In genomic region chrX:40096395-40097091, GRCh38 we compare ENCODE assay signal across 8 cellular contexts. TPM values are rescaled to one million over a fixed set of nuclear protein-coding genes. Genes with fewer than 3 reads are reported as not detected.
DNase-seq lines count a peak whose midpoint lies in the region; ATAC-seq, FAIRE-seq and TF ChIP-seq lines count a peak whose summit lies in the region.

No MANE protein-coding gene starts in this region.

- BruUV-seq in endothelial cell of umbilical vein (replicated peaks; lab: Mats Ljungman, UMichigan): no TSS peak

- no peak for TF ChIP-seq EP300 in transverse colon (IDR thresholded peaks at IDR 0.05; ENCODE audit: low read depth)

- peaks cover 49% of the 10 kb centered on the region for H3K79me2 ChIP-seq in endothelial cell of umbilical vein (ENCODE audit: control insufficient read depth, insufficient read depth, low read length)

- no peaks in the 10 kb centered on the region for H3K9me3 Mint-ChIP-seq in CD8-positive, alpha-beta T cell
- H3K9me3 Mint-ChIP-seq in activated CD8-positive, alpha-beta T cell treated with anti-CD3 and anti-CD28 coated beads, Interleukin-2, amount 10 ng/mL, durations not matched to agents 7 days and 5 days (ENCODE audit: insufficient read depth): no peaks in the 10 kb centered on the region
- H3K9me3 Mint-ChIP-seq in naive B cell: peaks cover 0 to 5% (median 0%) of the 10 kb centered on the region in 7 donors

- no peaks in the 10 kb centered on the region for H3K36me3 ChIP-seq in CD8-positive, alpha-beta T cell (ENCODE audit: insufficient read depth, low read length)
- H3K36me3 ChIP-seq in endothelial cell of umbilical vein (ENCODE audit: control insufficient read depth in 2 of 2, extremely low read depth in 1 of 2, insufficient read depth in 2 of 2, low read length in 2 of 2) (no peaks in the 10 kb centered on the region), transverse colon (no peaks in the 10 kb centered on the region)

- peaks cover 22% of the 10 kb centered on the region for H3K4me1 ChIP-seq in CD8-positive, alpha-beta T cell (ENCODE audit: insufficient read depth, low read length)
- H3K4me1 ChIP-seq in endothelial cell of umbilical vein (ENCODE audit: control insufficient read depth, extremely low read depth, insufficient read depth, low read length) (peaks cover 12% of the 10 kb centered on the region), transverse colon (peaks cover 3 to 36% (median 30%) of the 10 kb centered on the region in 4 donors)

- H3K27ac ChIP-seq in CD8-positive, alpha-beta T cell (ENCODE audit: low read depth, low read length): peak overlapping the region; percentile 53
- H3K27ac ChIP-seq in endothelial cell of umbilical vein (ENCODE audit: insufficient read depth, low read depth, low read length) (peak overlapping the region; percentile 71), transverse colon (peak overlapping the region; percentile 91 to 95 (median 94))

- intact Hi-C loops in CD8-positive, alpha-beta T cell (cut with DNase I, micrococcal nuclease): loop anchor here (1.0 to 10.0 kb wide), 9 partner anchors 9 to 1292 kb away; partner anchors contain the start of genes MID1IP1 (in 1 of the 2) and USP9X (in 1 of the 2)
- intact Hi-C loops in endothelial cell of umbilical vein (cut with micrococcal nuclease): loop anchor here (1.0 to 5.0 kb wide), 3 partner anchors 10 to 364 kb away; no protein-coding TSS in a partner anchor
- intact Hi-C loops in transverse colon (cut with DNase I; ENCODE audit: low total_unique reads): loop anchor here (5.0 kb wide), 3 partner anchors 56 to 84 kb away; no protein-coding TSS in a partner anchor

- WGBS in transverse colon (ENCODE audit: low coverage in 1 of 2), 2 donors: 30% methylated on average over 57 of the region's 66 CpGs; no CpG with 5 or more reads in 1 of the 2 donors

- peak; percentile 89 for FAIRE-seq in endothelial cell of umbilical vein (lab: Jason Lieb, UNC)

- no peaks in the 10 kb centered on the region for H3K27me3 Mint-ChIP-seq in CD8-positive, alpha-beta T cell (ENCODE audit: low read depth)
- H3K27me3 Mint-ChIP-seq in activated CD8-positive, alpha-beta T cell treated with anti-CD3 and anti-CD28 coated beads, Interleukin-2, amount 10 ng/mL, durations not matched to agents 7 days and 5 days (ENCODE audit: low read depth): no peaks in the 10 kb centered on the region
- peaks cover 0 to 13% (median 0%) of the 10 kb centered on the region in 3 donors for H3K27me3 Mint-ChIP-seq in naive B cell

- DNase-seq in CD8-positive, alpha-beta T cell: peak; percentile 28 to 80 (median 65)
- DNase-seq in LHCN-M2 (ENCODE audit: low read depth) (peak; percentile 35), endothelial cell of umbilical vein (ENCODE audit: low read depth, low spot score) (peak; percentile 54), naive B cell (peak; percentile 77), transverse colon (peak; percentile 61), Ammon's horn (ENCODE audit: low spot score) (no peak)
- DNase-seq in activated CD8-positive, alpha-beta T cell treated with anti-CD3 and anti-CD28 coated beads, Interleukin-2, amount 10 ng/mL, durations not matched to agents 7 days and 5 days: peak; percentile 69

- H3K27ac Mint-ChIP-seq in CD8-positive, alpha-beta T cell: peak overlapping the region; percentile 93
- peak overlapping the region; percentile 85 for H3K27ac Mint-ChIP-seq in activated CD8-positive, alpha-beta T cell treated with anti-CD3 and anti-CD28 coated beads, Interleukin-2, amount 10 ng/mL, durations not matched to agents 7 days and 5 days
- H3K27ac Mint-ChIP-seq in naive B cell: peak overlapping the region; percentile 90 to 95 (median 94)

- TF ChIP-seq POLR2A in endothelial cell of umbilical vein (IDR thresholded peaks at IDR 0.05; ENCODE audit: low read depth, low read length) (no peak), transverse colon (IDR thresholded peaks at IDR 0.05) (peak; percentile 28)

- H3K9me1 ChIP-seq in endothelial cell of umbilical vein (replicated peaks; ENCODE audit: control insufficient read depth, extremely low read depth, insufficient read depth, low read length): no peaks in the 10 kb centered on the region

- in situ Hi-C loops in transverse colon (cut with MboI; ENCODE audit: low pct_ligation_motif_present in 1 of 4, low pct_unique_long_range_greater_than_20kb in 1 of 4, low sequenced_read_pairs in 3 of 4): no loop called here

- ATAC-seq in CD8-positive, alpha-beta T cell: peak; percentile 26
- peak; percentile 10 for ATAC-seq in activated CD8-positive, alpha-beta T cell treated with anti-CD3 and anti-CD28 coated beads, Interleukin-2, amount 10 ng/mL, durations not matched to agents 7 days and 5 days
- ATAC-seq in naive B cell (ENCODE audit: low read depth in 2 of 2) (peak; percentile 27 to 30), GM18861 (IDR thresholded peaks at IDR 0.05; ENCODE audit: unreplicated experiment) (no peak)

- H3K4me1 Mint-ChIP-seq in CD8-positive, alpha-beta T cell (ENCODE audit: low read depth): peaks cover 31% of the 10 kb centered on the region
- peaks cover 27% of the 10 kb centered on the region for H3K4me1 Mint-ChIP-seq in activated CD8-positive, alpha-beta T cell treated with anti-CD3 and anti-CD28 coated beads, Interleukin-2, amount 10 ng/mL, durations not matched to agents 7 days and 5 days (ENCODE audit: low read depth)
- peaks cover 32 to 42% (median 41%) of the 10 kb centered on the region in 3 donors for H3K4me1 Mint-ChIP-seq in naive B cell

- H3K9ac ChIP-seq in endothelial cell of umbilical vein (replicated peaks; ENCODE audit: extremely low read depth, insufficient read depth, low read length): peak overlapping the region; percentile 75

- CTCF ChIA-PET in CD8-positive, alpha-beta T cell (lab: Charles Lee): interaction anchor here (0.7 to 2.3 kb wide), 4 partner anchors 57 to 71 kb away, joined by 3 to 7 read pairs (median 6); no protein-coding TSS in a partner anchor
- CTCF ChIA-PET in activated CD8-positive, alpha-beta T cell treated with anti-CD3 and anti-CD28 coated beads, Interleukin-2, amount 10 ng/mL, durations not matched to agents 7 days and 5 days (lab: Charles Lee): interaction anchor here (0.7 to 1.7 kb wide), 5 partner anchors 11 to 365 kb away, joined by 3 to 5 read pairs (median 3); no protein-coding TSS in a partner anchor
- CTCF ChIA-PET in endothelial cell of umbilical vein (lab: Charles Lee): interaction anchor here (0.8 to 2.3 kb wide), 7 partner anchors 9 to 391 kb away, joined by 3 to 7 read pairs (median 5); no protein-coding TSS in a partner anchor

- no peaks in the 10 kb centered on the region for H4K20me1 ChIP-seq in endothelial cell of umbilical vein (replicated peaks; ENCODE audit: control insufficient read depth, extremely low read depth, insufficient read depth, low read length)

- POLR2A ChIA-PET in CD8-positive, alpha-beta T cell (lab: Charles Lee): interaction anchor here (0.7 to 5.9 kb wide), 10 partner anchors 9 to 282 kb away, joined by 3 to 106 read pairs (median 4); no protein-coding TSS in a partner anchor
- POLR2A ChIA-PET in activated CD8-positive, alpha-beta T cell treated with anti-CD3 and anti-CD28 coated beads, Interleukin-2, amount 10 ng/mL, durations not matched to agents 7 days and 5 days (lab: Charles Lee): interaction anchor here (0.5 to 4.2 kb wide), 11 partner anchors 9 to 1530 kb away, joined by 3 to 73 read pairs (median 9); no protein-coding TSS in a partner anchor
- POLR2A ChIA-PET in endothelial cell of umbilical vein (lab: Charles Lee): interaction anchor here (0.6 kb wide), 1 partner anchor 1237 kb away, joined by 4 read pairs; the partner anchor contains the start of gene DDX3X

- no peak overlapping the region for H2AFZ ChIP-seq in endothelial cell of umbilical vein (ENCODE audit: low read depth, low read length)

- H3K9me3 ChIP-seq in CD8-positive, alpha-beta T cell (ENCODE audit: low read length): no peaks in the 10 kb centered on the region
- H3K9me3 ChIP-seq in endothelial cell of umbilical vein (replicated peaks; ENCODE audit: control insufficient read depth, insufficient read depth, low read length) (no peaks in the 10 kb centered on the region), transverse colon (no peaks in the 10 kb centered on the region)

- dilution Hi-C loops in endothelial cell of umbilical vein (cut with MboI; ENCODE audit: extremely low pct_ligation_motif_present, low sequenced_read_pairs): no loop called here

- H3K4me2 ChIP-seq in endothelial cell of umbilical vein (ENCODE audit: insufficient read depth, low read length): peak overlapping the region; percentile 36

- H3K36me3 Mint-ChIP-seq in CD8-positive, alpha-beta T cell: peaks cover 6% of the 10 kb centered on the region
- peaks cover 17% of the 10 kb centered on the region for H3K36me3 Mint-ChIP-seq in activated CD8-positive, alpha-beta T cell treated with anti-CD3 and anti-CD28 coated beads, Interleukin-2, amount 10 ng/mL, durations not matched to agents 7 days and 5 days (ENCODE audit: low read depth)
- no peaks in the 10 kb centered on the region for H3K36me3 Mint-ChIP-seq in naive B cell

- H3K4me3 Mint-ChIP-seq in CD8-positive, alpha-beta T cell: peak overlapping the region; percentile 94
- H3K4me3 Mint-ChIP-seq in activated CD8-positive, alpha-beta T cell treated with anti-CD3 and anti-CD28 coated beads, Interleukin-2, amount 10 ng/mL, durations not matched to agents 7 days and 5 days: peak overlapping the region; percentile 92
- H3K4me3 Mint-ChIP-seq in naive B cell: peak overlapping the region; percentile 88 to 97 (median 92)

- no peak for TF ChIP-seq CTCF in CD8-positive, alpha-beta T cell (IDR thresholded peaks at IDR 0.05)
- TF ChIP-seq CTCF in endothelial cell of umbilical vein (IDR thresholded peaks at IDR 0.05; ENCODE audit: extremely low read depth in 1 of 2, insufficient read depth in 1 of 2, low read depth in 1 of 2, low read length in 2 of 2): no peak
- TF ChIP-seq CTCF in transverse colon (IDR thresholded peaks at IDR 0.05): no peak

- no peaks in the 10 kb centered on the region for H3K27me3 ChIP-seq in CD8-positive, alpha-beta T cell (ENCODE audit: insufficient read depth, low read length)
- H3K27me3 ChIP-seq in endothelial cell of umbilical vein (ENCODE audit: control insufficient read depth in 2 of 2, insufficient read depth in 2 of 2, low read length in 2 of 2) (no peaks in the 10 kb centered on the region), transverse colon (no peaks in the 10 kb centered on the region)

- H3K4me3 ChIP-seq in CD8-positive, alpha-beta T cell (ENCODE audit: low read depth, low read length): peak overlapping the region; percentile 53
- H3K4me3 ChIP-seq in endothelial cell of umbilical vein (replicated peaks in 1 of 3; ENCODE audit: insufficient read depth in 1 of 3, low read depth in 1 of 3, low read length in 3 of 3): peak overlapping the region; percentile 72 to 81 (median 80)
- peak overlapping the region; percentile 36 to 87 (median 77) for H3K4me3 ChIP-seq in transverse colon

RNA-seq across cellular contexts. Expression of gene BCOR, which starts 1.2 kb away (rescaled TPM):
- 10 to 100 TPM; 35.5 to 38.5 TPM for total RNA-seq in CD8-positive, alpha-beta T cell
- total RNA-seq in LHCN-M2 (2014; rRNA removed) (17.7 and 18.8 TPM in 2 replicates), endothelial cell of umbilical vein (23.9 and 24.2 TPM in 2 replicates), transverse colon (10 to 100 TPM; 17.9 to 27.8 (median 20.4) TPM)
- 13.1 TPM for polyA plus RNA-seq in LHCN-M2 (2012)
- total RNA-seq in activated CD8-positive, alpha-beta T cell treated with anti-CD3 and anti-CD28 coated beads, Interleukin-2, amount 10 ng/mL, durations not matched to agents 7 days and 5 days: 10 to 100 TPM; 41.5 to 45.5 TPM
- polyA plus RNA-seq in endothelial cell of umbilical vein (10.1 and 11.9 TPM in 2 replicates), naive B cell (ENCODE audit: low read depth in 6 of 6) (10 to 100 TPM in 2 of 6 donors, 1 to 10 TPM in 4; 3.4 to 15.5 (median 7.8) TPM)
- 11.0 and 11.3 TPM in 2 replicates for polyA plus RNA-seq in endothelial cell of umbilical vein (2011; cell fraction: cytosol; rRNA removed)
- 15.7 and 18.2 TPM in 2 replicates for polyA plus RNA-seq in endothelial cell of umbilical vein (2011; cell fraction: nucleus; rRNA removed)
- polyA plus RNA-seq in endothelial cell of umbilical vein (2012): 19.4 and 20.9 TPM in 2 replicates
- polyA minus RNA-seq in endothelial cell of umbilical vein: 17.8 and 20.6 TPM in 2 replicates
- polyA minus RNA-seq in endothelial cell of umbilical vein (2011; cell fraction: cytosol; rRNA and poly(A)+ RNA removed): 25.7 TPM
- 12.8 and 13.3 TPM in 2 replicates for polyA minus RNA-seq in endothelial cell of umbilical vein (2011; cell fraction: nucleus; rRNA and poly(A)+ RNA removed)
